In the genomic region with DNA sequence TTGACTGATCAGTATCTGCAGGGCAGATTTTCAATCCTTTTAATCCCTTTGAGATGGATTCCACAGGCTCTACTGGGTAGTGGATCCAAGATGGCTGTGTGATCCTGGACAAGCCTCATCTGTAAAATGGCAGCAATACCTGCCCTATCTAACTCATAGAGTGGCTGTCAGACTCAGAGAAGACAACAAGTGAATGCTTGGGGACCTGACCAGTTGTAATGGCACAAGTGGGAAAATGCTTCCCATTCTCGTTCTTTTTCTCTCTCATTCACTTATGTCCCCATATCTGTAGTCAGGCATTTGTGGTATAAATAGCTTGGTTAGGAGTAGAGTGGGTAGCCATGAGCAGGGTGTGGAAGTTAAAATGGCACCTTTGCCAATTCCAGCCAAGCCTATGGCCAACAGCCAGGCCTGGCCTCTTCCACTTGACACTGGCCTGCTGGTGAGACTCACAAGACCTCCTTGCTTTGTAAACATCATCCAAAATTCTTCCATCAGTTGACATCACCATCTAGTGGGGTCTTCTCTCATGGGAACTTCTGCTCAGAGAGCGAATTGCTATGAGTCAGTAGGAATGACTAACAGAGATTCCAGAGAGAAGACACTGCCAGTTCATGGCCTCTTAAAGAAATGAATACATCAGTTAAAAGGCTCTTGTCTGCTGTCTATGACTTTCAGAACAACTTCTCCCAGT, we compare ENCODE assay signal across 10 cellular contexts.
A peak's percentile ranks its signal among the peaks of the same experiment; 100 is the strongest.
DNase-seq lines count a peak whose midpoint lies in the region; ATAC-seq, FAIRE-seq and TF ChIP-seq lines count a peak whose summit lies in the region.
"Had no signal": no experiment of that assay in that cellular context is flagged by ENCODE, and none has a peak within 500 bp of the region (broad histone marks: within the 10 kb centered on the region; RNA-seq: fewer than 3 reads in every experiment).

No MANE protein-coding gene starts in this region.

- CTCF ChIA-PET in GM10248 (lab: Yijun Ruan, JAX), result no interaction called here

- TF ChIP-seq CTCF in HFFc6 (IDR thresholded peaks at IDR 0.05) (peak; percentile 46; the same call in 1 of the 2 replicates), GM10248 (IDR thresholded peaks at IDR 0.05; ENCODE audit: control extremely low read depth, extremely low read depth, low read depth, missing control alignments) (no peak)

- POLR2A ChIA-PET in GM10248 (lab: Yijun Ruan, JAX), result no interaction called here

- FAIRE-seq in RCC 7860 (lab: Jason Lieb, UNC), result peak; percentile 87

- H3K4me1 Mint-ChIP-seq in HFFc6 (ENCODE audit: low read depth), result peaks cover 28% of the 10 kb centered on the region
- H3K4me1 Mint-ChIP-seq in T-helper 17 cell, result no peaks in the 10 kb centered on the region

- H3K27ac Mint-ChIP-seq in HFFc6 (peak overlapping the region; percentile 57), T-helper 17 cell (no peak overlapping the region)

- H3K4me3 Mint-ChIP-seq in HFFc6 (peak overlapping the region; percentile 47), T-helper 17 cell (no peak overlapping the region)
- H3K4me3 Mint-ChIP-seq: activated T-cell treated with anti-CD3 and anti-CD28 coated beads, Interleukin-2, amount 50 U/mL, for 4 hours had no signal

- H3K9me3 Mint-ChIP-seq in HFFc6, result peaks cover 12% of the 10 kb centered on the region; the same call in 1 of the 2 replicates

- peaks cover 9% of the 10 kb centered on the region; the same call in 1 of the 2 replicates for H3K36me3 Mint-ChIP-seq in HFFc6 (ENCODE audit: low read depth)
- H3K36me3 Mint-ChIP-seq in T-helper 17 cell (ENCODE audit: low read depth), result no peaks in the 10 kb centered on the region

- H3K27me3 Mint-ChIP-seq in HFFc6 (ENCODE audit: insufficient read depth) (peaks cover 3% of the 10 kb centered on the region; the same call in 1 of the 2 replicates), T-helper 17 cell (no peaks in the 10 kb centered on the region)

- peaks cover 3% of the 10 kb centered on the region for H3K9me3 ChIP-seq in T-helper 17 cell (ENCODE audit: control insufficient read depth, low read length, poor library complexity, severe bottlenecking)
- H3K9me3 ChIP-seq: BLaER1 had no signal

- DNase-seq in Daoy (ENCODE audit: low read depth), result peak; percentile 55
- DNase-seq in HFFc6, result peak; percentile 90
- DNase-seq in RCC 7860 (ENCODE audit: low spot score), result peak; percentile 89
- peak; percentile 79 for DNase-seq in glomerular visceral epithelial cell (ENCODE audit: extremely low spot score)
- no peak for DNase-seq in T-helper 17 cell
- DNase-seq in stimulated activated CD4-positive, alpha-beta T cell treated with anti-CD3 and anti-CD28 coated beads, Interleukin-2, amount 100 ng/mL, for 48 hours, result no peak
- no peak for DNase-seq in GM10248 (ENCODE audit: extremely low spot score)
- DNase-seq: activated T-cell treated with anti-CD3 and anti-CD28 coated beads, Interleukin-2, amount 50 U/mL, for 4 hours had no signal

- no peak for ATAC-seq in GM18867 (IDR thresholded peaks at IDR 0.05; ENCODE audit: unreplicated experiment)
- no peak for ATAC-seq in T-helper 17 cell
- ATAC-seq: activated T-cell treated with anti-CD3 and anti-CD28 coated beads, Interleukin-2, amount 50 U/mL, for 4 hours had no signal

Comparison
In these comparisons a context has a peak if more than half of its experiments do, and no peak if none do; other contexts are left out.
1. DNase-seq: peak in Daoy (single experiment), HFFc6 (single experiment), RCC 7860 (single experiment) and glomerular visceral epithelial cell (single experiment); none in T-helper 17 cell (0 of 3), stimulated activated CD4-positive, alpha-beta T cell treated with anti-CD3 and anti-CD28 coated beads, Interleukin-2, amount 100 ng/mL, for 48 hours (0 of 2) and GM10248 (single experiment).